In genomic region chr10:57786331-57786730, GRCh38 we compare ENCODE assay signal across 19 cellular contexts.
DNase-seq lines count a peak whose midpoint lies in the region.
"Had no signal": no experiment of that assay in that cellular context is flagged by ENCODE, and none has a peak within 500 bp of the region (broad histone marks: within the 10 kb centered on the region; RNA-seq: fewer than 3 reads in every experiment).

No MANE protein-coding gene starts in this region.

- H3K18ac ChIP-seq in trophoblast cell (ENCODE audit: low read length) = no peak overlapping the region

- H2BK12ac ChIP-seq in trophoblast cell (ENCODE audit: low read length) = peak overlapping the region; percentile 61

- 34% methylated on average over 1 of the region's 1 CpG for WGBS in HUES64
- no CpG with 5 or more reads among the region's 1 CpG for WGBS in trophoblast cell (ENCODE audit: extremely low coverage, insufficient coverage, insufficient read length)

- H3K4me3 ChIP-seq in HUES64 (ENCODE audit: low read length) = peak overlapping the region; percentile 8; the same call in 1 of the 2 replicates
- H3K4me3 ChIP-seq in trophoblast cell (ENCODE audit: low read depth, low read length) = no peak overlapping the region
- H3K4me3 ChIP-seq: A549, GM12878, GM23248 had no signal

- H3K4ac ChIP-seq in trophoblast cell (ENCODE audit: low read depth, low read length) = no peak overlapping the region

- H2AFZ ChIP-seq in trophoblast cell (ENCODE audit: insufficient read depth, low read length, poor library complexity) = peak overlapping the region; percentile 23
- H2AFZ ChIP-seq: GM23248 had no signal

- H3K23ac ChIP-seq in trophoblast cell (ENCODE audit: low read length) = no peak overlapping the region

- H4K91ac ChIP-seq in trophoblast cell (ENCODE audit: low read depth, low read length) = peak overlapping the region; percentile 69

- H4K8ac ChIP-seq in trophoblast cell (ENCODE audit: low read depth, low read length) = peak overlapping the region; percentile 24

- peaks cover 10% of the 10 kb centered on the region for H3K79me1 ChIP-seq in trophoblast cell (ENCODE audit: low read length)

- H3K4me2 ChIP-seq in trophoblast cell (ENCODE audit: low read length) = no peak overlapping the region
- H3K4me2 ChIP-seq: A549, SK-N-SH had no signal

- DNase-seq in epithelial cell of prostate (ENCODE audit: low read depth, low spot score) (no peak), trophoblast cell (peak in 1 of 2 donors; percentile 17), amniotic stem cell (lab: John Stamatoyannopoulos, UW) (no peak), HuH-7.5 (ENCODE audit: low spot score) (no peak)
- DNase-seq in stimulated activated CD4-positive, alpha-beta T cell treated with anti-CD3 and anti-CD28 coated beads, Interleukin-1b, Interleukin-23, amount 100 ng/mL, for 48 hours = no peak
- no peak for DNase-seq in effector CD4-positive, alpha-beta T cell
- DNase-seq: DMS79, GM23248, Kasumi-1, NCI-H1417, NCI-H187, NCI-H446, RPMI8226, SIG-M5, SK-N-SH had no signal

- peak overlapping the region; percentile 55 for H2BK5ac ChIP-seq in trophoblast cell (ENCODE audit: low read depth, low read length, poor library complexity)

- H3K36me3 ChIP-seq in ES-I3 (ENCODE audit: insufficient read depth, low read length) = no peaks in the 10 kb centered on the region; the same call in 1 of the 2 replicates
- H3K36me3 ChIP-seq in HUES64 (ENCODE audit: insufficient read depth, low read length) = no peaks in the 10 kb centered on the region
- H3K36me3 ChIP-seq in trophoblast cell (ENCODE audit: control insufficient read depth in 1 of 2, insufficient read depth in 2 of 2, low read length in 2 of 2) = no peaks in the 10 kb centered on the region

- H2AK5ac ChIP-seq in trophoblast cell (ENCODE audit: low read length) = no peak overlapping the region

- no peak overlapping the region for H4K12ac ChIP-seq in trophoblast cell (ENCODE audit: low read depth, low read length)

- H3K14ac ChIP-seq in trophoblast cell (ENCODE audit: low read length) = no peak overlapping the region

- peaks cover 12% of the 10 kb centered on the region for H3K4me1 ChIP-seq in ES-I3 (ENCODE audit: insufficient read depth, low read length)
- H3K4me1 ChIP-seq in HUES64 (ENCODE audit: insufficient read depth, low read length) = peaks cover 28% of the 10 kb centered on the region
- peaks cover 2 to 7% of the 10 kb centered on the region in 2 experiments for H3K4me1 ChIP-seq in trophoblast cell (ENCODE audit: control insufficient read depth in 1 of 2, insufficient read depth in 2 of 2, low read length in 2 of 2)
- H3K4me1 ChIP-seq: A549 had no signal

- H2BK120ac ChIP-seq in trophoblast cell (ENCODE audit: insufficient read depth, low read length, poor library complexity) = peak overlapping the region; percentile 12

- H3K27ac ChIP-seq in HUES64 (ENCODE audit: low read depth, low read length) (peak overlapping the region; percentile 88), epithelial cell of prostate (peak overlapping the region; percentile 35), trophoblast cell (ENCODE audit: low read depth, low read length) (peak overlapping the region; percentile 57)
- H3K27ac ChIP-seq: A549, GM23248 had no signal

- H3K9me3 ChIP-seq in ES-I3 (ENCODE audit: control insufficient read depth, insufficient read depth, low read length) (0 out of 2 replicates have a peak, but pooled peaks cover 5% of the 10 kb centered on the region), HUES64 (ENCODE audit: insufficient read depth, low read depth, low read length) (no peaks in the 10 kb centered on the region), trophoblast cell (ENCODE audit: insufficient read depth, low read depth, low read length) (no peaks in the 10 kb centered on the region)
- H3K9me3 ChIP-seq: A549, SK-N-SH had no signal

- H3K27me3 ChIP-seq in HUES64 (ENCODE audit: insufficient read depth, low read length) (no peaks in the 10 kb centered on the region), trophoblast cell (ENCODE audit: insufficient read depth, low read length) (no peaks in the 10 kb centered on the region)

- H3K79me2 ChIP-seq in trophoblast cell (ENCODE audit: control insufficient read depth, insufficient read depth, low read length, poor library complexity) = no peaks in the 10 kb centered on the region

- H3K9ac ChIP-seq in ES-I3 (ENCODE audit: low read depth, low read length) = peak overlapping the region; percentile 1; the same call in 1 of the 2 replicates
- peak overlapping the region; percentile 43 for H3K9ac ChIP-seq in HUES64 (ENCODE audit: low read depth, low read length)
- H3K9ac ChIP-seq in trophoblast cell (ENCODE audit: low read length) = no peak overlapping the region
- H3K9ac ChIP-seq: GM23248, SK-N-SH had no signal

Comparison
In these comparisons a context has a peak if more than half of its experiments do, and no peak if none do; other contexts are left out.
1. H3K27ac ChIP-seq: peak in every context shown above with its lines; median percentile 88 in HUES64; 57 in trophoblast cell; 35 in epithelial cell of prostate.